8 cellular contexts compared by ENCODE assay signal in the genomic region with DNA sequence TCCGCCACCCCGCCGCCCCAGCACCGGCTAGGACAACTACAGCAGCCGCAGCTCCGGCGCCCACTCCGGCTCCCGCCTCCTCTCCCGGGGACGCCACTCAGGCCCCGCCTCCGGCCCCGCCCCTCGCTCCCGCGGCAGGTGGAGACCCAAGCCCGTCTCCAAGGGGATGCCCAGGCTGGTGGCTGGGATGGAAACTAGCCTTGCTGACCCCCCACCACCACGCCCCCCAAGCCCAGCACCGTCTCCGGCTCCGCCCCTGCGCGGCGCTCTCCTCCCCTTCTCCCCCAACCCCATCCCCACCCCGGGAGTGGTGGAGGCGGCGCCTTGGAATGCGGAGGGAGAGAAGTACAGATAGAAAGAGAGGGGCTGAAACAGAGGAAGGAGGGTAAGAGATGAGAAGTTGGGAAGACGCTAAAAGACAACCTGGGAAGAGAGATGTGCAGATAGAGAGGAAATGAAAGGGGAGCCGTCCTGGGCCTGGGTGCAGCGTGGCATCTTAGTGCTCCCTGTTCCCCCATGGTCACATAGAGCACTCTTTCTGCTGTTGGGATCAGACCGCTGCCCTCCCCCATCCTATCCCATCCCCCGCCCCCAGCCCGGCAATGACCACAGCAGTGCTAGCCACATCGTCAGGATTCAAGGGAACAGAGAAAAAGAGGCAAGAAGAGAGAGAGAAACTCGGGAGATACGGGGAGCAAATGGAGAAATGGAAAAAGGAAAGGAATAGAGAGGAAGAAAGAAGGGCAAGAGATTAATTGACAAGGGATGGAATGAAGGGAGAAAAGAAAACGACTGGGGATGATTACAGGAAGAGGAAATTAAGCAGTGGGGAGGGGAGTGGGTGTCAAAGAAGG. TPM values are rescaled to one million over a fixed set of nuclear protein-coding genes. Genes with fewer than 3 reads are reported as not detected.
DNase-seq lines count a peak whose midpoint lies in the region; ATAC-seq and TF ChIP-seq lines count a peak whose summit lies in the region.

TSS of gene ITGA7 (minus strand) at position 64 of the 854 bp plus-strand sequence. CDS start 222 bp downstream, outside the sequence.

- CTCF ChIA-PET in RWPE1 (lab: Yijun Ruan, JAX), result interaction anchor here (2.0 kb wide), 1 partner anchor 8 kb away, joined by 6 read pairs; the partner anchor contains the start of gene BLOC1S1

- H3K36me3 Mint-ChIP-seq in activated naive CD4-positive, alpha-beta T cell treated with anti-CD3 and anti-CD28 coated beads, Interleukin-2, amount 50 U/mL, for 24 hours, result no peaks in the 10 kb centered on the region

- H3K9me3 Mint-ChIP-seq in activated naive CD4-positive, alpha-beta T cell treated with anti-CD3 and anti-CD28 coated beads, Interleukin-2, amount 50 U/mL, for 24 hours, result no peaks in the 10 kb centered on the region

- peak; percentile 75 for ATAC-seq in HG03045 (IDR thresholded peaks at IDR 0.05; ENCODE audit: unreplicated experiment)
- ATAC-seq in Right ventricle myocardium superior (ENCODE audit: poor library complexity), result peak; percentile 59

- H3K36me3 ChIP-seq in ovary, result no peaks in the 10 kb centered on the region
- H3K36me3 ChIP-seq in urinary bladder (ENCODE audit: insufficient read depth), result no peaks in the 10 kb centered on the region

- intact Hi-C loops in Right ventricle myocardium superior (cut with DNase I) (no loop called here), ovary (cut with DNase I) (no loop called here)

- 1% methylated on average over 21 to 39 of the region's 39 CpGs for WGBS in ovary, 3 donors
- under 1% methylated on average over 39 of the region's 39 CpGs for WGBS in urinary bladder

- TF ChIP-seq POLR2A in ovary (IDR thresholded peaks at IDR 0.05), result no peak

- H3K4me1 ChIP-seq in ovary (ENCODE audit: insufficient read depth) (peaks cover 5% of the 10 kb centered on the region), urinary bladder (ENCODE audit: insufficient read depth) (peaks cover 3% of the 10 kb centered on the region)

- H3K27me3 Mint-ChIP-seq in activated naive CD4-positive, alpha-beta T cell treated with anti-CD3 and anti-CD28 coated beads, Interleukin-2, amount 50 U/mL, for 24 hours, result peaks cover 12% of the 10 kb centered on the region

- no peak for TF ChIP-seq EP300 in ovary (IDR thresholded peaks at IDR 0.05)

- peak within 1 kb of the TSS; percentile 77 for H3K27ac Mint-ChIP-seq in activated naive CD4-positive, alpha-beta T cell treated with anti-CD3 and anti-CD28 coated beads, Interleukin-2, amount 50 U/mL, for 24 hours

- peak within 1 kb of the TSS; percentile 81 for H3K4me3 Mint-ChIP-seq in activated naive CD4-positive, alpha-beta T cell treated with anti-CD3 and anti-CD28 coated beads, Interleukin-2, amount 50 U/mL, for 24 hours

- POLR2A ChIA-PET in RWPE1 (lab: Yijun Ruan, JAX; ENCODE audit: low non-redundant PET), result no interaction called here

- peak; percentile 62 for DNase-seq in Daoy (ENCODE audit: low read depth)
- DNase-seq in RWPE1 (ENCODE audit: low spot score), result peak; percentile 41
- DNase-seq in Right ventricle myocardium superior, result peak; percentile 90
- DNase-seq in ovary, result peak; percentile 71 to 82 (median 80)
- DNase-seq in HT-29 (ENCODE audit: low spot score), result no peak

- no peaks in the 10 kb centered on the region for H3K27me3 ChIP-seq in ovary

- no peak within 1 kb of the TSS for H3K27ac ChIP-seq in RWPE1
- peak within 1 kb of the TSS in 1 of 2 donors; percentile 5 for H3K27ac ChIP-seq in ovary
- no peak within 1 kb of the TSS for H3K27ac ChIP-seq in urinary bladder (ENCODE audit: low read depth)

- TF ChIP-seq CTCF in RWPE1 (conservative IDR thresholded peaks at IDR 0.05; ENCODE audit: low read depth) (no peak), ovary (IDR thresholded peaks at IDR 0.05) (no peak)

- H3K4me1 Mint-ChIP-seq in activated naive CD4-positive, alpha-beta T cell treated with anti-CD3 and anti-CD28 coated beads, Interleukin-2, amount 50 U/mL, for 24 hours, result peaks cover 21% of the 10 kb centered on the region

- no peaks in the 10 kb centered on the region for H3K9me3 ChIP-seq in ovary

- H3K4me3 ChIP-seq in ovary (peak within 1 kb of the TSS; percentile 55), urinary bladder (ENCODE audit: low read depth, low read length) (peak within 1 kb of the TSS; percentile 60)

RNA-seq across cellular contexts. Expression of gene ITGA7, which starts in this region (rescaled TPM):
- total RNA-seq in Daoy (2014; rRNA removed; shearing (Covaris generic)), result 2.4 and 3.4 TPM in 2 replicates
- total RNA-seq in Right ventricle myocardium superior (437 TPM), ovary (10 to 100 TPM in 5 of 7 donors, 1 to 10 TPM in 2; 4.9 to 69.6 (median 25.9) TPM), urinary bladder (36.0 TPM)
- polyA plus RNA-seq in ovary (10 to 100 TPM; 19.5 to 38.3 TPM), urinary bladder (87.5 TPM)
- total RNA-seq in HT-29 (2014; rRNA removed; shearing (Covaris generic)), result 4.6 and 4.7 TPM in 2 replicates
